ENCODE assay signal across 3 cellular contexts in the genomic region with DNA sequence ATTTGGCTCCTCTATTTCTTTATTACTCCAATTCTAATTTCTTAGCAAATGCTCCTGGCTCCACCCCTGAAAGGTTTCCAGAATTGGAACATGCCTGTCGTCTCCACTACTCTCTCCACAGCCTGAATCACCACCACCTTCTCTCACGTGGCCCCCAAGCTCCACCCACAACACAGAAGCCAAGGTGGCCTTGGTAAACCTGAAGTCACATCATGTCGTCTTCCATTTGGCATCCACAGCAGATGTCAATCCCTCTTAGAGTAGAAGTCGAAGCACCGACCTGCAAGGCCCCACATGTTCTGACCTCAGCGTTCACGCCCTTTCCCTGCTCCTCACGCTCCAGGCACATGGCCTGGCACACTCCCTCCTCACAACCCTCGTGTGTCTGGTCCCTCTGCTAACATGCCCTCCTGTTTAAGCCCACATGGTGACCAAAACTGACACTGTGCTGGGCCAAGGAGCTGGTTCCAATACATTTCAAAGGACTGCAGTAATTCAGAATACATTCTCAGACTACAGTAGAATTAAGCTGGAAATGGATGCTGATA.
TF ChIP-seq lines count a peak whose summit lies in the region.

No MANE protein-coding gene starts in this region.

TF ChIP-seq in HCT116, 20 proteins besides CTCF, POLR2A, EP300 and RAD21 (continued from another document):
- TF ChIP-seq, protein P1, sequence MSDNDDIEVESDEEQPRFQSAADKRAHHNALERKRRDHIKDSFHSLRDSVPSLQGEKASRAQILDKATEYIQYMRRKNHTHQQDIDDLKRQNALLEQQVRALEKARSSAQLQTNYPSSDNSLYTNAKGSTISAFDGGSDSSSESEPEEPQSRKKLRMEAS (IDR thresholded peaks at IDR 0.05), result peak; percentile 62

TF ChIP-seq in Ishikawa, 13 proteins besides CTCF, POLR2A, EP300 and RAD21 (continued from another document):
- TF ChIP-seq, protein P2, sequence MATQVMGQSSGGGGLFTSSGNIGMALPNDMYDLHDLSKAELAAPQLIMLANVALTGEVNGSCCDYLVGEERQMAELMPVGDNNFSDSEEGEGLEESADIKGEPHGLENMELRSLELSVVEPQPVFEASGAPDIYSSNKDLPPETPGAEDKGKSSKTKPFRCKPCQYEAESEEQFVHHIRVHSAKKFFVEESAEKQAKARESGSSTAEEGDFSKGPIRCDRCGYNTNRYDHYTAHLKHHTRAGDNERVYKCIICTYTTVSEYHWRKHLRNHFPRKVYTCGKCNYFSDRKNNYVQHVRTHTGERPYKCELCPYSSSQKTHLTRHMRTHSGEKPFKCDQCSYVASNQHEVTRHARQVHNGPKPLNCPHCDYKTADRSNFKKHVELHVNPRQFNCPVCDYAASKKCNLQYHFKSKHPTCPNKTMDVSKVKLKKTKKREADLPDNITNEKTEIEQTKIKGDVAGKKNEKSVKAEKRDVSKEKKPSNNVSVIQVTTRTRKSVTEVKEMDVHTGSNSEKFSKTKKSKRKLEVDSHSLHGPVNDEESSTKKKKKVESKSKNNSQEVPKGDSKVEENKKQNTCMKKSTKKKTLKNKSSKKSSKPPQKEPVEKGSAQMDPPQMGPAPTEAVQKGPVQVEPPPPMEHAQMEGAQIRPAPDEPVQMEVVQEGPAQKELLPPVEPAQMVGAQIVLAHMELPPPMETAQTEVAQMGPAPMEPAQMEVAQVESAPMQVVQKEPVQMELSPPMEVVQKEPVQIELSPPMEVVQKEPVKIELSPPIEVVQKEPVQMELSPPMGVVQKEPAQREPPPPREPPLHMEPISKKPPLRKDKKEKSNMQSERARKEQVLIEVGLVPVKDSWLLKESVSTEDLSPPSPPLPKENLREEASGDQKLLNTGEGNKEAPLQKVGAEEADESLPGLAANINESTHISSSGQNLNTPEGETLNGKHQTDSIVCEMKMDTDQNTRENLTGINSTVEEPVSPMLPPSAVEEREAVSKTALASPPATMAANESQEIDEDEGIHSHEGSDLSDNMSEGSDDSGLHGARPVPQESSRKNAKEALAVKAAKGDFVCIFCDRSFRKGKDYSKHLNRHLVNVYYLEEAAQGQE (IDR thresholded peaks at IDR 0.05; ENCODE audit: low read depth), result no peak
- TF ChIP-seq, protein P3, sequence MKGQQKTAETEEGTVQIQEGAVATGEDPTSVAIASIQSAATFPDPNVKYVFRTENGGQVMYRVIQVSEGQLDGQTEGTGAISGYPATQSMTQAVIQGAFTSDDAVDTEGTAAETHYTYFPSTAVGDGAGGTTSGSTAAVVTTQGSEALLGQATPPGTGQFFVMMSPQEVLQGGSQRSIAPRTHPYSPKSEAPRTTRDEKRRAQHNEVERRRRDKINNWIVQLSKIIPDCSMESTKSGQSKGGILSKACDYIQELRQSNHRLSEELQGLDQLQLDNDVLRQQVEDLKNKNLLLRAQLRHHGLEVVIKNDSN (IDR thresholded peaks at IDR 0.05), result 0 out of 2 replicates have a peak, but pooled peaks have one; percentile 12
- TF ChIP-seq, protein P1 (IDR thresholded peaks at IDR 0.05), result no peak
- TF ChIP-seq NFIC (IDR thresholded peaks at IDR 0.05) (no peak), EGR1 (IDR thresholded peaks at IDR 0.05) (no peak)

TF ChIP-seq in K562, 482 proteins besides CTCF, POLR2A, EP300 and RAD21:
- TF ChIP-seq, protein P4, sequence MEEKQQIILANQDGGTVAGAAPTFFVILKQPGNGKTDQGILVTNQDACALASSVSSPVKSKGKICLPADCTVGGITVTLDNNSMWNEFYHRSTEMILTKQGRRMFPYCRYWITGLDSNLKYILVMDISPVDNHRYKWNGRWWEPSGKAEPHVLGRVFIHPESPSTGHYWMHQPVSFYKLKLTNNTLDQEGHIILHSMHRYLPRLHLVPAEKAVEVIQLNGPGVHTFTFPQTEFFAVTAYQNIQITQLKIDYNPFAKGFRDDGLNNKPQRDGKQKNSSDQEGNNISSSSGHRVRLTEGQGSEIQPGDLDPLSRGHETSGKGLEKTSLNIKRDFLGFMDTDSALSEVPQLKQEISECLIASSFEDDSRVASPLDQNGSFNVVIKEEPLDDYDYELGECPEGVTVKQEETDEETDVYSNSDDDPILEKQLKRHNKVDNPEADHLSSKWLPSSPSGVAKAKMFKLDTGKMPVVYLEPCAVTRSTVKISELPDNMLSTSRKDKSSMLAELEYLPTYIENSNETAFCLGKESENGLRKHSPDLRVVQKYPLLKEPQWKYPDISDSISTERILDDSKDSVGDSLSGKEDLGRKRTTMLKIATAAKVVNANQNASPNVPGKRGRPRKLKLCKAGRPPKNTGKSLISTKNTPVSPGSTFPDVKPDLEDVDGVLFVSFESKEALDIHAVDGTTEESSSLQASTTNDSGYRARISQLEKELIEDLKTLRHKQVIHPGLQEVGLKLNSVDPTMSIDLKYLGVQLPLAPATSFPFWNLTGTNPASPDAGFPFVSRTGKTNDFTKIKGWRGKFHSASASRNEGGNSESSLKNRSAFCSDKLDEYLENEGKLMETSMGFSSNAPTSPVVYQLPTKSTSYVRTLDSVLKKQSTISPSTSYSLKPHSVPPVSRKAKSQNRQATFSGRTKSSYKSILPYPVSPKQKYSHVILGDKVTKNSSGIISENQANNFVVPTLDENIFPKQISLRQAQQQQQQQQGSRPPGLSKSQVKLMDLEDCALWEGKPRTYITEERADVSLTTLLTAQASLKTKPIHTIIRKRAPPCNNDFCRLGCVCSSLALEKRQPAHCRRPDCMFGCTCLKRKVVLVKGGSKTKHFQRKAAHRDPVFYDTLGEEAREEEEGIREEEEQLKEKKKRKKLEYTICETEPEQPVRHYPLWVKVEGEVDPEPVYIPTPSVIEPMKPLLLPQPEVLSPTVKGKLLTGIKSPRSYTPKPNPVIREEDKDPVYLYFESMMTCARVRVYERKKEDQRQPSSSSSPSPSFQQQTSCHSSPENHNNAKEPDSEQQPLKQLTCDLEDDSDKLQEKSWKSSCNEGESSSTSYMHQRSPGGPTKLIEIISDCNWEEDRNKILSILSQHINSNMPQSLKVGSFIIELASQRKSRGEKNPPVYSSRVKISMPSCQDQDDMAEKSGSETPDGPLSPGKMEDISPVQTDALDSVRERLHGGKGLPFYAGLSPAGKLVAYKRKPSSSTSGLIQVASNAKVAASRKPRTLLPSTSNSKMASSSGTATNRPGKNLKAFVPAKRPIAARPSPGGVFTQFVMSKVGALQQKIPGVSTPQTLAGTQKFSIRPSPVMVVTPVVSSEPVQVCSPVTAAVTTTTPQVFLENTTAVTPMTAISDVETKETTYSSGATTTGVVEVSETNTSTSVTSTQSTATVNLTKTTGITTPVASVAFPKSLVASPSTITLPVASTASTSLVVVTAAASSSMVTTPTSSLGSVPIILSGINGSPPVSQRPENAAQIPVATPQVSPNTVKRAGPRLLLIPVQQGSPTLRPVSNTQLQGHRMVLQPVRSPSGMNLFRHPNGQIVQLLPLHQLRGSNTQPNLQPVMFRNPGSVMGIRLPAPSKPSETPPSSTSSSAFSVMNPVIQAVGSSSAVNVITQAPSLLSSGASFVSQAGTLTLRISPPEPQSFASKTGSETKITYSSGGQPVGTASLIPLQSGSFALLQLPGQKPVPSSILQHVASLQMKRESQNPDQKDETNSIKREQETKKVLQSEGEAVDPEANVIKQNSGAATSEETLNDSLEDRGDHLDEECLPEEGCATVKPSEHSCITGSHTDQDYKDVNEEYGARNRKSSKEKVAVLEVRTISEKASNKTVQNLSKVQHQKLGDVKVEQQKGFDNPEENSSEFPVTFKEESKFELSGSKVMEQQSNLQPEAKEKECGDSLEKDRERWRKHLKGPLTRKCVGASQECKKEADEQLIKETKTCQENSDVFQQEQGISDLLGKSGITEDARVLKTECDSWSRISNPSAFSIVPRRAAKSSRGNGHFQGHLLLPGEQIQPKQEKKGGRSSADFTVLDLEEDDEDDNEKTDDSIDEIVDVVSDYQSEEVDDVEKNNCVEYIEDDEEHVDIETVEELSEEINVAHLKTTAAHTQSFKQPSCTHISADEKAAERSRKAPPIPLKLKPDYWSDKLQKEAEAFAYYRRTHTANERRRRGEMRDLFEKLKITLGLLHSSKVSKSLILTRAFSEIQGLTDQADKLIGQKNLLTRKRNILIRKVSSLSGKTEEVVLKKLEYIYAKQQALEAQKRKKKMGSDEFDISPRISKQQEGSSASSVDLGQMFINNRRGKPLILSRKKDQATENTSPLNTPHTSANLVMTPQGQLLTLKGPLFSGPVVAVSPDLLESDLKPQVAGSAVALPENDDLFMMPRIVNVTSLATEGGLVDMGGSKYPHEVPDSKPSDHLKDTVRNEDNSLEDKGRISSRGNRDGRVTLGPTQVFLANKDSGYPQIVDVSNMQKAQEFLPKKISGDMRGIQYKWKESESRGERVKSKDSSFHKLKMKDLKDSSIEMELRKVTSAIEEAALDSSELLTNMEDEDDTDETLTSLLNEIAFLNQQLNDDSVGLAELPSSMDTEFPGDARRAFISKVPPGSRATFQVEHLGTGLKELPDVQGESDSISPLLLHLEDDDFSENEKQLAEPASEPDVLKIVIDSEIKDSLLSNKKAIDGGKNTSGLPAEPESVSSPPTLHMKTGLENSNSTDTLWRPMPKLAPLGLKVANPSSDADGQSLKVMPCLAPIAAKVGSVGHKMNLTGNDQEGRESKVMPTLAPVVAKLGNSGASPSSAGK (IDR thresholded peaks at IDR 0.05), result peak; percentile 25; the same call in 1 of the 2 replicates
- no peak for TF ChIP-seq ETV6 (IDR thresholded peaks at IDR 0.05; ENCODE audit: borderline replicate concordance in 1 of 2, low read depth in 2 of 2, low read length in 1 of 2)
- no peak for TF ChIP-seq ETV6 (CRISPR knock-in tag; IDR thresholded peaks at IDR 0.05; ENCODE audit: borderline replicate concordance)
- TF ChIP-seq, protein P5, sequence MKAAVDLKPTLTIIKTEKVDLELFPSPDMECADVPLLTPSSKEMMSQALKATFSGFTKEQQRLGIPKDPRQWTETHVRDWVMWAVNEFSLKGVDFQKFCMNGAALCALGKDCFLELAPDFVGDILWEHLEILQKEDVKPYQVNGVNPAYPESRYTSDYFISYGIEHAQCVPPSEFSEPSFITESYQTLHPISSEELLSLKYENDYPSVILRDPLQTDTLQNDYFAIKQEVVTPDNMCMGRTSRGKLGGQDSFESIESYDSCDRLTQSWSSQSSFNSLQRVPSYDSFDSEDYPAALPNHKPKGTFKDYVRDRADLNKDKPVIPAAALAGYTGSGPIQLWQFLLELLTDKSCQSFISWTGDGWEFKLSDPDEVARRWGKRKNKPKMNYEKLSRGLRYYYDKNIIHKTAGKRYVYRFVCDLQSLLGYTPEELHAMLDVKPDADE (conservative IDR thresholded peaks at IDR 0.05; ENCODE audit: control insufficient read depth, low read depth, low read length), result no peak
- TF ChIP-seq, protein P6, sequence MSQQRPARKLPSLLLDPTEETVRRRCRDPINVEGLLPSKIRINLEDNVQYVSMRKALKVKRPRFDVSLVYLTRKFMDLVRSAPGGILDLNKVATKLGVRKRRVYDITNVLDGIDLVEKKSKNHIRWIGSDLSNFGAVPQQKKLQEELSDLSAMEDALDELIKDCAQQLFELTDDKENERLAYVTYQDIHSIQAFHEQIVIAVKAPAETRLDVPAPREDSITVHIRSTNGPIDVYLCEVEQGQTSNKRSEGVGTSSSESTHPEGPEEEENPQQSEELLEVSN (IDR thresholded peaks at IDR 0.05; ENCODE audit: borderline replicate concordance in 1 of 2, extremely low read depth in 1 of 2, insufficient read depth in 1 of 2, insufficient read length in 1 of 2, low read depth in 1 of 2, low read length in 1 of 2, poor library complexity in 1 of 2, severe bottlenecking in 1 of 2), result peak in 1 of 2 experiments; percentile 10
- no peak for TF ChIP-seq MEF2A (IDR thresholded peaks at IDR 0.05; ENCODE audit: control insufficient read depth, low read depth, low read length)
